Comparison of ENCODE assay signal across 8 cellular contexts in genomic region chrX:43557792-43558191, GRCh38.
DNase-seq lines count a peak whose midpoint lies in the region; ATAC-seq, FAIRE-seq and TF ChIP-seq lines count a peak whose summit lies in the region.

No MANE protein-coding gene starts in this region.

- DNase-seq in D721Med (ENCODE audit: insufficient read length, low spot score) (no peak), HFFc6 (peak; percentile 18), NOMO-1 treated with DMSO at 0.1 percent for 48 hours (lab: John Stamatoyannopoulos, UW; ENCODE audit: unreplicated experiment) (peak; percentile 29), erythroblast (lab: John Stamatoyannopoulos, UW) (peak; percentile 49 to 61), substantia nigra (lab: John Stamatoyannopoulos, UW) (peak in 33 of 49 donors; percentile 0 to 40 (median 6))
- DNase-seq in activated CD8-positive, alpha-beta memory T cell treated with anti-CD3 and anti-CD28 coated beads, Interleukin-2, amount 50 U/mL, for 48 hours: peak; percentile 56
- peak; percentile 62 for DNase-seq in natural killer cell treated with Interleukin-12 subunit alpha and Interleukin-12 subunit beta and Interleukin-15 and Interleukin-18, amount 100 ng/mL, for 72 hours (ENCODE audit: low spot score)

- TF ChIP-seq CTCF in D721Med (IDR thresholded peaks at IDR 0.05; ENCODE audit: insufficient read depth, missing control alignments) (peak; percentile 66), HFFc6 (IDR thresholded peaks at IDR 0.05) (peak; percentile 74)

- no peak for ATAC-seq in natural killer cell treated with Interleukin-12 subunit alpha and Interleukin-12 subunit beta and Interleukin-15 and Interleukin-18, amount 100 ng/mL, for 72 hours
- no peak for ATAC-seq in GM21619 (IDR thresholded peaks at IDR 0.05; ENCODE audit: unreplicated experiment)

- no peaks in the 10 kb centered on the region; the same call in none of the 2 replicates for H3K27me3 Mint-ChIP-seq in HFFc6 (ENCODE audit: insufficient read depth)
- H3K27me3 Mint-ChIP-seq in natural killer cell treated with Interleukin-12 subunit alpha and Interleukin-12 subunit beta and Interleukin-15 and Interleukin-18, amount 100 ng/mL, for 72 hours: peaks cover 0 to 11% of the 10 kb centered on the region in 2 donors

- no peaks in the 10 kb centered on the region for H3K36me3 Mint-ChIP-seq in HFFc6 (ENCODE audit: low read depth)
- no peaks in the 10 kb centered on the region for H3K36me3 Mint-ChIP-seq in natural killer cell treated with Interleukin-12 subunit alpha and Interleukin-12 subunit beta and Interleukin-15 and Interleukin-18, amount 100 ng/mL, for 72 hours

- H3K27ac ChIP-seq in substantia nigra (ENCODE audit: low read depth, low read length, poor library complexity, severe bottlenecking): no peak overlapping the region

- no peak for FAIRE-seq in D721Med (lab: Jason Lieb, UNC)

- H3K9me3 Mint-ChIP-seq in HFFc6: no peaks in the 10 kb centered on the region
- no peaks in the 10 kb centered on the region for H3K9me3 Mint-ChIP-seq in natural killer cell treated with Interleukin-12 subunit alpha and Interleukin-12 subunit beta and Interleukin-15 and Interleukin-18, amount 100 ng/mL, for 72 hours

- H3K4me3 Mint-ChIP-seq in HFFc6: no peak overlapping the region
- no peak overlapping the region for H3K4me3 Mint-ChIP-seq in natural killer cell treated with Interleukin-12 subunit alpha and Interleukin-12 subunit beta and Interleukin-15 and Interleukin-18, amount 100 ng/mL, for 72 hours

- no peak overlapping the region for H3K27ac Mint-ChIP-seq in HFFc6
- H3K27ac Mint-ChIP-seq in natural killer cell treated with Interleukin-12 subunit alpha and Interleukin-12 subunit beta and Interleukin-15 and Interleukin-18, amount 100 ng/mL, for 72 hours: no peak overlapping the region

- no peaks in the 10 kb centered on the region for H3K4me1 Mint-ChIP-seq in HFFc6 (ENCODE audit: low read depth)
- no peaks in the 10 kb centered on the region for H3K4me1 Mint-ChIP-seq in natural killer cell treated with Interleukin-12 subunit alpha and Interleukin-12 subunit beta and Interleukin-15 and Interleukin-18, amount 100 ng/mL, for 72 hours (ENCODE audit: low read depth in 2 of 2)

- TF ChIP-seq POLR2A in erythroblast (IDR thresholded peaks at IDR 0.05; ENCODE audit: low read length): no peak
